Comparison of ENCODE assay signal across 19 cellular contexts in genomic region chr3:3992312-3992874, GRCh38.
A peak's percentile ranks its signal among the peaks of the same experiment; 100 is the strongest.
DNase-seq lines count a peak whose midpoint lies in the region; ATAC-seq and TF ChIP-seq lines count a peak whose summit lies in the region.
"Had no signal": no experiment of that assay in that cellular context is flagged by ENCODE, and none has a peak within 500 bp of the region (broad histone marks: within the 10 kb centered on the region; RNA-seq: fewer than 3 reads in every experiment).

No MANE protein-coding gene starts in this region.

- POLR2A ChIA-PET in CD4-positive, alpha-beta T cell (lab: Charles Lee) = no interaction called here

- H3K4me3 Mint-ChIP-seq in stimulated activated naive CD8-positive, alpha-beta T cell treated with anti-CD3 and anti-CD28 coated beads, Interleukin-15, amount 100 ng/mL, for 72 hours = no peak overlapping the region
- H3K4me3 Mint-ChIP-seq in CD4-positive, alpha-beta T cell = no peak overlapping the region
- H3K4me3 Mint-ChIP-seq: B cell; CD14-positive monocyte; CD4-positive, alpha-beta memory T cell had no signal

- intact Hi-C loops in CD4-positive, alpha-beta T cell (cut with DNase I, micrococcal nuclease) = no loop called here

- H3K27me3 Mint-ChIP-seq in stimulated activated naive CD8-positive, alpha-beta T cell treated with anti-CD3 and anti-CD28 coated beads, Interleukin-15, amount 100 ng/mL, for 72 hours = no peaks in the 10 kb centered on the region
- H3K27me3 Mint-ChIP-seq in CD4-positive, alpha-beta T cell = no peaks in the 10 kb centered on the region
- H3K27me3 Mint-ChIP-seq: B cell; CD4-positive, alpha-beta memory T cell had no signal

- no peak overlapping the region for H3K27ac Mint-ChIP-seq in stimulated activated naive CD8-positive, alpha-beta T cell treated with anti-CD3 and anti-CD28 coated beads, Interleukin-15, amount 100 ng/mL, for 72 hours
- H3K27ac Mint-ChIP-seq in CD4-positive, alpha-beta T cell = no peak overlapping the region
- H3K27ac Mint-ChIP-seq: B cell; CD14-positive monocyte; CD4-positive, alpha-beta memory T cell had no signal

- CTCF ChIA-PET in CD4-positive, alpha-beta T cell (lab: Charles Lee) = no interaction called here

- no peaks in the 10 kb centered on the region for H3K4me1 Mint-ChIP-seq in stimulated activated naive CD8-positive, alpha-beta T cell treated with anti-CD3 and anti-CD28 coated beads, Interleukin-15, amount 100 ng/mL, for 72 hours
- H3K4me1 Mint-ChIP-seq in CD4-positive, alpha-beta T cell (ENCODE audit: low read depth) = no peaks in the 10 kb centered on the region
- H3K4me1 Mint-ChIP-seq: CD14-positive monocyte; CD4-positive, alpha-beta memory T cell had no signal

- H3K27ac ChIP-seq in CD4-positive, alpha-beta T cell (ENCODE audit: low read depth, low read length) = no peak overlapping the region
- H3K27ac ChIP-seq: 22Rv1, BLaER1 had no signal

- no peak for TF ChIP-seq CTCF in CD4-positive, alpha-beta T cell (IDR thresholded peaks at IDR 0.05)

- H3K9me3 Mint-ChIP-seq in stimulated activated naive CD8-positive, alpha-beta T cell treated with anti-CD3 and anti-CD28 coated beads, Interleukin-15, amount 100 ng/mL, for 72 hours = no peaks in the 10 kb centered on the region
- peaks cover 6% of the 10 kb centered on the region for H3K9me3 Mint-ChIP-seq in CD4-positive, alpha-beta T cell

- no peaks in the 10 kb centered on the region for H3K27me3 ChIP-seq in CD4-positive, alpha-beta T cell (ENCODE audit: control insufficient read depth, insufficient read depth, low read length)
- H3K27me3 ChIP-seq: BLaER1 had no signal

- peak; percentile 9 for ATAC-seq in stimulated activated naive CD8-positive, alpha-beta T cell treated with anti-CD3 and anti-CD28 coated beads, Interleukin-15, amount 100 ng/mL, for 72 hours
- ATAC-seq in stimulated activated naive CD8-positive, alpha-beta T cell treated with anti-CD3 and anti-CD28 coated beads, Interleukin-15, Interleukin-2, amounts not matched to agents 100 U/mL and 50 U/mL, for 24 hours = no peak
- ATAC-seq in CD4-positive, alpha-beta T cell (ENCODE audit: poor library complexity) = no peak

- no peaks in the 10 kb centered on the region for H3K9me3 ChIP-seq in CD4-positive, alpha-beta T cell (ENCODE audit: control insufficient read depth, low read length)
- H3K9me3 ChIP-seq: HAP-1 had no signal

- no peaks in the 10 kb centered on the region for H3K36me3 Mint-ChIP-seq in CD4-positive, alpha-beta T cell (ENCODE audit: low read depth)
- H3K36me3 Mint-ChIP-seq: CD14-positive monocyte; CD4-positive, alpha-beta memory T cell had no signal

- peak in 2 of 3 experiments; percentile 7 to 28 for DNase-seq in NCI-H1417 (lab: John Stamatoyannopoulos, UW)
- DNase-seq in NCI-H1417 treated with DMSO at 0.1 percent for 48 hours (lab: John Stamatoyannopoulos, UW) = no peak
- DNase-seq in stimulated activated naive CD8-positive, alpha-beta T cell treated with anti-CD3 and anti-CD28 coated beads, Interleukin-15, amount 100 ng/mL, for 72 hours = no peak
- DNase-seq in stimulated activated naive CD8-positive, alpha-beta T cell treated with anti-CD3 and anti-CD28 coated beads, Interleukin-15, Interleukin-2, amounts not matched to agents 100 U/mL and 50 U/mL, for 24 hours = no peak
- peak; percentile 53 for DNase-seq in NCI-H69 (lab: John Stamatoyannopoulos, UW)
- no peak for DNase-seq in CD4-positive, alpha-beta T cell
- DNase-seq in NCI-H446 (lab: John Stamatoyannopoulos, UW) = no peak
- DNase-seq: Calu3; CD4-positive, alpha-beta memory T cell; COR-L47; DMS53; DMS79 treated with DMSO at 0.1 percent for 48 hours; GF-D8; GOT3 had no signal

Comparison
In these comparisons a context has a peak if more than half of its experiments do, and no peak if none do; other contexts are left out.
1. DNase-seq: peak in NCI-H1417 (2 of 3) and NCI-H69 (single experiment); none in NCI-H1417 treated with DMSO at 0.1 percent for 48 hours (single experiment), stimulated activated naive CD8-positive, alpha-beta T cell treated with anti-CD3 and anti-CD28 coated beads, Interleukin-15, amount 100 ng/mL, for 72 hours (0 of 2), stimulated activated naive CD8-positive, alpha-beta T cell treated with anti-CD3 and anti-CD28 coated beads, Interleukin-15, Interleukin-2, amounts not matched to agents 100 U/mL and 50 U/mL, for 24 hours (single experiment), CD4-positive, alpha-beta T cell (0 of 10) and NCI-H446 (0 of 2).